ENCODE assay signal across 1 cellular context in genomic region chr1:93878889-93879586, GRCh38.
TF ChIP-seq lines count a peak whose summit lies in the region.

DNTTIP2 (minus strand) TSS chr1:93879206; CDS start chr1:93879148, 58 bp downstream.

TF ChIP-seq in SK-N-SH, 30 proteins besides CTCF, POLR2A, EP300 and RAD21 (continued from another document):
- TF ChIP-seq USF2 (IDR thresholded peaks at IDR 0.05; ENCODE audit: borderline replicate concordance, low read depth, low read length) (no peak), SMC3 (IDR thresholded peaks at IDR 0.05; ENCODE audit: low read depth, low read length) (no peak), RFX5 (IDR thresholded peaks at IDR 0.05; ENCODE audit: low read length) (no peak), GATA2 (CRISPR knock-in tag; IDR thresholded peaks at IDR 0.05) (no peak), POLR2AphosphoS5 (IDR thresholded peaks at IDR 0.05; ENCODE audit: low read depth, low read length) (peak; percentile 99), FOSL2 (IDR thresholded peaks at IDR 0.05; ENCODE audit: borderline replicate concordance, low read depth) (0 out of 2 replicates have a peak, but pooled peaks have one; percentile 25), RCOR1 (IDR thresholded peaks at IDR 0.05; ENCODE audit: low read length) (0 out of 2 replicates have a peak, but pooled peaks have one; percentile 31), MEF2A (IDR thresholded peaks at IDR 0.05; ENCODE audit: borderline replicate concordance, low read depth) (no peak), TAF1 (IDR thresholded peaks at IDR 0.05; ENCODE audit: borderline replicate concordance, low read depth, low read length) (peak; percentile 97), GABPA (IDR thresholded peaks at IDR 0.05; ENCODE audit: low read depth) (peak; percentile 93), FOXJ3 (CRISPR knock-in tag; IDR thresholded peaks at IDR 0.05) (0 out of 2 replicates have a peak, but pooled peaks have one; percentile 41), FOXM1 (IDR thresholded peaks at IDR 0.05; ENCODE audit: low read depth) (no peak), MAX (IDR thresholded peaks at IDR 0.05; ENCODE audit: low read depth) (peak; percentile 94), NFIC (IDR thresholded peaks at IDR 0.05; ENCODE audit: borderline replicate concordance) (0 out of 2 replicates have a peak, but pooled peaks have one; percentile 21), YY1 (IDR thresholded peaks at IDR 0.05; ENCODE audit: low read depth) (peak; percentile 84)
